ENCODE assay signal across 8 cellular contexts in genomic region chr19:53868091-53868891, GRCh38. TPM values are rescaled to one million over a fixed set of nuclear protein-coding genes. Genes with fewer than 3 reads are reported as not detected.
DNase-seq lines count a peak whose midpoint lies in the region; ATAC-seq, FAIRE-seq and TF ChIP-seq lines count a peak whose summit lies in the region.

No MANE protein-coding gene starts in this region.

- FAIRE-seq in small intestine (lab: Jason Lieb, UNC) = no peak

- no peak for TF ChIP-seq CTCF in RWPE2 (IDR thresholded peaks at IDR 0.05; ENCODE audit: poor library complexity, severe bottlenecking)

- H3K4me1 ChIP-seq in RWPE2 (ENCODE audit: insufficient read depth, poor library complexity, severe bottlenecking) (peaks cover 10% of the 10 kb centered on the region), small intestine (ENCODE audit: control insufficient read depth in 2 of 2, insufficient read depth in 1 of 2, low read depth in 1 of 2, low read length in 1 of 2) (peaks cover 0 to 7% of the 10 kb centered on the region in 2 donors)

- in situ Hi-C loops in T47D (cut with HindIII; ENCODE audit: low pct_unique_long_range_greater_than_20kb, low sequenced_read_pairs) = no loop called here

- ATAC-seq in GM21360 (IDR thresholded peaks at IDR 0.05; ENCODE audit: unreplicated experiment) (peak; percentile 2), RWPE2 (ENCODE audit: low read depth) (peak; percentile 24), HG02884 (IDR thresholded peaks at IDR 0.05; ENCODE audit: unreplicated experiment) (no peak), HG03520 (IDR thresholded peaks at IDR 0.05; ENCODE audit: unreplicated experiment) (no peak)

- H3K36me3 ChIP-seq in RWPE2 (ENCODE audit: low read depth) = peaks cover 21% of the 10 kb centered on the region
- peaks cover 0 to under 1% of the 10 kb centered on the region in 2 donors for H3K36me3 ChIP-seq in small intestine (ENCODE audit: control insufficient read depth in 2 of 2, insufficient read depth in 2 of 2, low read length in 2 of 2)

- H3K27me3 ChIP-seq in RWPE2 (ENCODE audit: insufficient read depth, poor library complexity, severe bottlenecking) = no peaks in the 10 kb centered on the region
- H3K27me3 ChIP-seq in small intestine (ENCODE audit: control insufficient read depth in 2 of 2, insufficient read depth in 2 of 2, low read length in 2 of 2) = no peaks in the 10 kb centered on the region

- no peaks in the 10 kb centered on the region for H3K9me3 ChIP-seq in RWPE2 (ENCODE audit: severe bottlenecking)
- no peaks in the 10 kb centered on the region for H3K9me3 ChIP-seq in small intestine (ENCODE audit: control insufficient read depth, low read depth)

- H3K4me3 ChIP-seq in RWPE2 (ENCODE audit: severe bottlenecking) (peak overlapping the region; percentile 69), small intestine (ENCODE audit: low read depth in 1 of 2, low read length in 2 of 2) (peak overlapping the region; percentile 57 to 65)

- WGBS in small intestine, 3 donors = 0 to 4% (median 1%) methylated on average over 30 to 34 of the region's 37 CpGs

- DNase-seq in RWPE2 (ENCODE audit: low spot score) = peak; percentile 80
- peak; percentile 34 to 64 for DNase-seq in T47D (ENCODE audit: low read depth in 1 of 2, low spot score in 1 of 2)
- DNase-seq in iris pigment epithelial cell (ENCODE audit: low read depth) = peak; percentile 70
- peak; percentile 39 for DNase-seq in small intestine
- DNase-seq in DMS 273 (lab: John Stamatoyannopoulos, UW; ENCODE audit: unreplicated experiment) = no peak

- peak overlapping the region; percentile 86 for H3K27ac ChIP-seq in RWPE2 (ENCODE audit: poor library complexity, severe bottlenecking)
- peak overlapping the region; percentile 68 to 93 for H3K27ac ChIP-seq in small intestine (ENCODE audit: low read depth in 1 of 2, low read length in 1 of 2)

RNA-seq across cellular contexts. Expression of gene MYADM, which starts 0.6 kb away (rescaled TPM):
- polyA plus RNA-seq in small intestine = 10 to 100 TPM in 1 of 3 donors, 1 to 10 TPM in 2; 2.2 to 41.3 (median 4.3) TPM

RNA-seq across cellular contexts. Expression of gene PRKCG, which starts 13.7 kb away (rescaled TPM):
- polyA plus RNA-seq in small intestine = under 1 TPM in 1 of 3 donors, not detected in 2; 0.07 TPM

RNA-seq across cellular contexts. Expression of gene CACNG7, which starts 40.8 kb away (rescaled TPM):
- polyA plus RNA-seq in small intestine = under 1 TPM in 1 of 3 donors, not detected in 2; 0.79 TPM

RNA-seq across cellular contexts. Expression of gene NLRP12, which starts 44.2 kb away (rescaled TPM):
- polyA plus RNA-seq in small intestine = under 1 TPM in 1 of 3 donors, not detected in 2; 0.09 TPM

Comparison
In these comparisons a context has a peak if more than half of its experiments do, and no peak if none do; other contexts are left out.
1. ATAC-seq: peak in GM21360 (single experiment) and RWPE2 (single experiment); none in HG02884 (single experiment) and HG03520 (single experiment).